11 cellular contexts compared by ENCODE assay signal in the genomic region with DNA sequence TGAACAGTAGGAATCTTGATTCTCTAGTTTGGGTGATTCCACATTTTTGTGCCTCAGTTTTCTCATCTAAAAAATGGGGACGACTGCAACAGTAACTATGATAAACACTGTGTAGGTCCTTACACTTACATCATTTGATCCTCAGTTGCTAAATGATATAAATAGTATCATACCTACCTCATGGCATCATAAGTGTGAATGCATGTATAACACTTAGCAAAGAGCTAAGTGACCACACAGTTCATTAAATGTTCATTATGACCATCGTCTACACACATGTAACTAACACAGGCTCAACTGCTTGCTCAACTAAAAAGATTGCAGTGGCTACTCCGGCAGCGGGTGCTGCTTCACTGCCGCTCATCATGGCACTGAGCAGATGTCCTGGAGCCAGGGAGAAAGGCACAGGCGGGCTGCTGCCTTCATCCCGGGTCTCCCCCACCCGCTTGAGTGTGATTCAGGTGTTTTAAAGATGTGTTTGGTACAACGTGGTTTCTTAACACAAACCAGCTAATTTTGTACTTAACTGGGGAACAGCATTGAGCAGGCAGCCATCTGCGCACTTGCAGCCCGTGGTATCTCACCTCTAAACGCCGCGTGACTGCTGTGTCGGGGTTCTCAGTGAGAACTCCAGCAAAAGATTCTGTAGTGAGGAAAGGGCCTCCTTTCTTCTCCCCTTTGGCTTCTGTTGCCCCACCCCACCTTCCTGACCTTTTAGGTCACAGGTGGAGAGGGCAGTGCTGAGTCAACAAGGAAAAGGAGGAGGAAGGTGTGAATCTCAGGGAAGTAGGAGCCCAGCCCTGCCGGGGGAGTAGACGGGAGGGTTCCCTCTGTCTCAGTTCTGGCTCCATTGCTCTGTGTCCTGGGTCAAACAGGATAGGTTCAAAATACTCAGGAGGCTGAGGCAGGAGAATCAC. TPM values are rescaled to one million over a fixed set of nuclear protein-coding genes. Genes with fewer than 3 reads are reported as not detected.
DNase-seq lines count a peak whose midpoint lies in the region; ATAC-seq and TF ChIP-seq lines count a peak whose summit lies in the region.
"Had no signal": no experiment of that assay in that cellular context is flagged by ENCODE, and none has a peak within 500 bp of the region (broad histone marks: within the 10 kb centered on the region; RNA-seq: fewer than 3 reads in every experiment).

No MANE protein-coding gene starts in this region.

- no peak overlapping the region for H3K9ac ChIP-seq in HUES48 (ENCODE audit: low read depth, low read length)

- H3K4me3 Mint-ChIP-seq in CD4-positive, CD25-positive, alpha-beta regulatory T cell, result no peak overlapping the region

- in situ Hi-C loops in GM13976 (cut with MboI; ENCODE audit: low sequenced_read_pairs, unreplicated experiment), result loop anchor here (5.0 to 25.0 kb wide), 2 partner anchors 83 to 223 kb away; a partner anchor contains a TSS

- no peaks in the 10 kb centered on the region for H3K27me3 ChIP-seq in CD4-positive, CD25-positive, alpha-beta regulatory T cell (ENCODE audit: control insufficient read depth, insufficient read depth, low read length)
- H3K27me3 ChIP-seq in HUES48 (ENCODE audit: control insufficient read depth, insufficient read depth, low read length) (no peaks in the 10 kb centered on the region), dorsolateral prefrontal cortex (no peaks in the 10 kb centered on the region)
- H3K27me3 ChIP-seq: body of pancreas had no signal

- TF ChIP-seq CTCF in dorsolateral prefrontal cortex (IDR thresholded peaks at IDR 0.05 in 54 of 56, conservative IDR thresholded peaks at IDR 0.05 in 2 of 56; ENCODE audit: low read depth in 1 of 56, partially characterized antibody in 56 of 56) (no peak), GM13976 (IDR thresholded peaks at IDR 0.05; ENCODE audit: borderline replicate concordance, control extremely low read depth, extremely low read depth, insufficient read depth, missing control alignments) (no peak)

- DNase-seq in CD4-positive, CD25-positive, alpha-beta regulatory T cell, result no peak
- DNase-seq in dorsolateral prefrontal cortex, result peak in 3 of 10 donors; percentile 55 to 73 (median 67)
- DNase-seq in occipital lobe (lab: John Stamatoyannopoulos, UW), result peak; percentile 25
- no peak for DNase-seq in NCI-H2107 (lab: John Stamatoyannopoulos, UW)
- DNase-seq in GM13976 (ENCODE audit: low spot score), result no peak
- no peak for DNase-seq in medulla oblongata (ENCODE audit: extremely low spot score)
- DNase-seq: body of pancreas, IMR-90, naive B cell had no signal

- peaks cover 25% of the 10 kb centered on the region for H3K36me3 ChIP-seq in CD4-positive, CD25-positive, alpha-beta regulatory T cell (ENCODE audit: control insufficient read depth, insufficient read depth, low read length)
- peaks cover 42% of the 10 kb centered on the region for H3K36me3 ChIP-seq in HUES48 (ENCODE audit: control insufficient read depth, insufficient read depth, low read length)

- peak overlapping the region; percentile 70 for H3K27ac ChIP-seq in CD4-positive, CD25-positive, alpha-beta regulatory T cell (ENCODE audit: insufficient read depth, low read length, poor library complexity, severe bottlenecking)
- peak overlapping the region; percentile 34 for H3K27ac ChIP-seq in HUES48 (ENCODE audit: low read depth, low read length)
- peak overlapping the region in 45 of 59 donors; percentile 11 to 84 (median 67) for H3K27ac ChIP-seq in dorsolateral prefrontal cortex

- peaks cover 32% of the 10 kb centered on the region for H3K4me1 ChIP-seq in CD4-positive, CD25-positive, alpha-beta regulatory T cell (ENCODE audit: control insufficient read depth, insufficient read depth, low read length, poor library complexity, severe bottlenecking)
- H3K4me1 ChIP-seq in HUES48 (ENCODE audit: control insufficient read depth, insufficient read depth, low read length), result no peaks in the 10 kb centered on the region; the same call in 1 of the 2 replicates
- H3K4me1 ChIP-seq: body of pancreas had no signal

- H3K27me3 Mint-ChIP-seq in CD4-positive, CD25-positive, alpha-beta regulatory T cell, result no peaks in the 10 kb centered on the region
- H3K27me3 Mint-ChIP-seq: naive B cell had no signal

- peaks cover 11 to 39% (median 21%) of the 10 kb centered on the region in 4 donors for H3K4me1 Mint-ChIP-seq in CD4-positive, CD25-positive, alpha-beta regulatory T cell

- intact Hi-C loops in dorsolateral prefrontal cortex (cut with DNase I), result loop anchor here (2.0 to 10.0 kb wide), 4 partner anchors 93 to 233 kb away; a partner anchor contains a TSS

- H3K36me3 Mint-ChIP-seq in CD4-positive, CD25-positive, alpha-beta regulatory T cell, result peaks cover 22% of the 10 kb centered on the region

- ATAC-seq in CD4-positive, CD25-positive, alpha-beta regulatory T cell (ENCODE audit: low read depth in 2 of 2), result no peak
- ATAC-seq in GM21737 (IDR thresholded peaks at IDR 0.05; ENCODE audit: unreplicated experiment), result no peak

- no peaks in the 10 kb centered on the region for H3K9me3 Mint-ChIP-seq in CD4-positive, CD25-positive, alpha-beta regulatory T cell
- H3K9me3 Mint-ChIP-seq: naive B cell had no signal

- H3K9me3 ChIP-seq in CD4-positive, CD25-positive, alpha-beta regulatory T cell (ENCODE audit: control insufficient read depth in 2 of 2, low read length in 2 of 2), result no peaks in the 10 kb centered on the region
- no peaks in the 10 kb centered on the region for H3K9me3 ChIP-seq in HUES48 (ENCODE audit: control insufficient read depth, insufficient read depth, low read length)
- H3K9me3 ChIP-seq: body of pancreas had no signal

- peak overlapping the region in 1 of 3 donors; percentile 42 for H3K27ac Mint-ChIP-seq in CD4-positive, CD25-positive, alpha-beta regulatory T cell

- no peak overlapping the region for H3K4me3 ChIP-seq in CD4-positive, CD25-positive, alpha-beta regulatory T cell (ENCODE audit: low read depth, low read length)
- H3K4me3 ChIP-seq in HUES48 (ENCODE audit: low read depth, low read length), result no peak overlapping the region
- H3K4me3 ChIP-seq in dorsolateral prefrontal cortex, result no peak overlapping the region
- H3K4me3 ChIP-seq: body of pancreas had no signal

RNA-seq across cellular contexts. Expression of a gene that starts 11.7 kb away (rescaled TPM):
- total RNA-seq in CD4-positive, CD25-positive, alpha-beta regulatory T cell, result 323 TPM
- 10 to 100 TPM; 11.2 to 22.2 (median 15.7) TPM for polyA plus RNA-seq in CD4-positive, CD25-positive, alpha-beta regulatory T cell
- total RNA-seq in dorsolateral prefrontal cortex (100 to 1,000 TPM; 271 to 539 (median 377) TPM), occipital lobe (53.2 TPM)

RNA-seq across cellular contexts. Expression of a gene that starts 16.8 kb away (rescaled TPM):
- total RNA-seq in CD4-positive, CD25-positive, alpha-beta regulatory T cell, result 319 TPM
- polyA plus RNA-seq in CD4-positive, CD25-positive, alpha-beta regulatory T cell, result 100 to 1,000 TPM; 429 to 508 (median 476) TPM
- total RNA-seq in dorsolateral prefrontal cortex (100 to 1,000 TPM; 165 to 292 (median 241) TPM), occipital lobe (149 TPM)

RNA-seq across cellular contexts. Expression of a gene that starts 18.0 kb away (rescaled TPM):
- total RNA-seq in CD4-positive, CD25-positive, alpha-beta regulatory T cell, result 310 TPM
- polyA plus RNA-seq in CD4-positive, CD25-positive, alpha-beta regulatory T cell, result 100 to 1,000 TPM; 117 to 164 (median 140) TPM
- 10 to 100 TPM in 10 of 120 experiments, 1 to 10 TPM in 110; 1.2 to 14.7 (median 5.4) TPM for total RNA-seq in dorsolateral prefrontal cortex
- 0.16 TPM for total RNA-seq in occipital lobe
- total RNA-seq: IMR-90 had no signal

Comparison
In these comparisons a context has a peak if more than half of its experiments do, and no peak if none do; other contexts are left out.
1. RNA of a gene that starts 18.0 kb away (total RNA-seq): 310 TPM in CD4-positive, CD25-positive, alpha-beta regulatory T cell (single experiment); 1.2 to 14.7 TPM in dorsolateral prefrontal cortex and 0.16 TPM in occipital lobe (single experiment); every median in the first group is over 10 times any median in the second.
2. Peak in every context shown above with its lines, with median percentiles within 50 percentile points of each other: H3K27ac ChIP-seq.